6 cellular contexts compared by ENCODE assay signal in genomic region chr5:152683205-152683604, GRCh38.
"Had no signal": no experiment of that assay in that cellular context is flagged by ENCODE, and none has a peak within 500 bp of the region (broad histone marks: within the 10 kb centered on the region; RNA-seq: fewer than 3 reads in every experiment).

No MANE protein-coding gene starts in this region.

- H3K36me3 Mint-ChIP-seq: IgD-negative memory B cell had no signal

- H3K4me3 ChIP-seq: K562 had no signal

- H3K27ac Mint-ChIP-seq: IgD-negative memory B cell had no signal

- DNase-seq: IMR-90, KBM-7 had no signal

- H3K4me1 Mint-ChIP-seq: IgD-negative memory B cell had no signal

- H3K27ac ChIP-seq: HL-60 had no signal

- H3K4me3 Mint-ChIP-seq: IgD-negative memory B cell had no signal

- ATAC-seq: HepG2, K562 had no signal

- H3K27me3 Mint-ChIP-seq: IgD-negative memory B cell had no signal
